Comparison of ENCODE assay signal across 8 cellular contexts in genomic region chr6:30396833-30397479, GRCh38. TPM values are rescaled to one million over a fixed set of nuclear protein-coding genes. Genes with fewer than 3 reads are reported as not detected.
DNase-seq lines count a peak whose midpoint lies in the region; ATAC-seq and TF ChIP-seq lines count a peak whose summit lies in the region.

No MANE protein-coding gene starts in this region.

- H3K36me3 ChIP-seq in DOHH2 (ENCODE audit: control insufficient read depth, low read length): no peaks in the 10 kb centered on the region

- peaks cover 34% of the 10 kb centered on the region for H3K27me3 ChIP-seq in DOHH2 (ENCODE audit: control insufficient read depth, low read length)

- peak overlapping the region; percentile 44 for H3K4me2 ChIP-seq in DOHH2 (ENCODE audit: low read length)

- peaks cover 13% of the 10 kb centered on the region for H3K4me1 ChIP-seq in DOHH2 (ENCODE audit: control insufficient read depth, low read length)

- TF ChIP-seq POLR2A in lower leg skin (IDR thresholded peaks at IDR 0.05): no peak

- no peak overlapping the region for H3K27ac ChIP-seq in DOHH2 (ENCODE audit: low read depth, low read length)

- ATAC-seq in HG02798 (IDR thresholded peaks at IDR 0.05; ENCODE audit: poor library complexity, unreplicated experiment): peak; percentile 75
- no peak for ATAC-seq in HG03280 (IDR thresholded peaks at IDR 0.05; ENCODE audit: unreplicated experiment)

- no peaks in the 10 kb centered on the region for H3F3A ChIP-seq in DOHH2 (ENCODE audit: control insufficient read depth, insufficient read depth)

- no peaks in the 10 kb centered on the region for H4K20me1 ChIP-seq in DOHH2 (ENCODE audit: control insufficient read depth, insufficient read depth, low read depth, low read length)

- no peaks in the 10 kb centered on the region for H3K9me2 ChIP-seq in DOHH2 (replicated peaks; ENCODE audit: control insufficient read depth, low read length)

- 13 to 15% methylated on average over 19 to 20 of the region's 20 CpGs for WGBS in lower leg skin, 2 donors

- no peaks in the 10 kb centered on the region for H3K9me3 ChIP-seq in DOHH2 (ENCODE audit: control insufficient read depth, insufficient read depth, low read length)

- H3K79me2 ChIP-seq in DOHH2 (ENCODE audit: control insufficient read depth, low read length): no peaks in the 10 kb centered on the region

- intact Hi-C loops in lower leg skin (cut with DNase I; ENCODE audit: low total_unique reads): loop anchor here (10.0 kb wide), 1 partner anchor 162 kb away; no protein-coding TSS in a partner anchor

- peak; percentile 83 for DNase-seq in NCI-H69 (lab: John Stamatoyannopoulos, UW)
- peak; percentile 85 to 86 for DNase-seq in activated CD4-positive, alpha-beta T cell treated with anti-CD3 and anti-CD28 coated beads, Interleukin-2, amount 50 U/mL, for 4 hours
- DNase-seq in dermis blood vessel endothelial cell: peak; percentile 81
- DNase-seq in lower leg skin (ENCODE audit: low spot score in 2 of 2): peak; percentile 59 to 95
- peak; percentile 70 to 92 (median 76) for DNase-seq in stimulated activated CD4-positive, alpha-beta T cell treated with anti-CD3 and anti-CD28 coated beads, TNF-alpha, amount 100 ng/mL, for 48 hours (ENCODE audit: low read depth in 3 of 3)

- TF ChIP-seq CTCF in DOHH2 (IDR thresholded peaks at IDR 0.05; ENCODE audit: low read depth, low read length, poor library complexity, severe bottlenecking): peak; percentile 95
- peak in 1 of 3 donors; percentile 29 for TF ChIP-seq CTCF in lower leg skin (IDR thresholded peaks at IDR 0.05)

- H3K4me3 ChIP-seq in DOHH2 (ENCODE audit: low read length) (no peak overlapping the region), lower leg skin (ENCODE audit: low read depth, poor library complexity, severe bottlenecking) (no peak overlapping the region)

RNA-seq across cellular contexts. Expression of gene RPP21, which starts 52.0 kb away (rescaled TPM):
- total RNA-seq in dermis blood vessel endothelial cell (17.5 and 26.9 TPM in 2 replicates), lower leg skin (100 to 1,000 TPM in 2 of 4 donors, 10 to 100 TPM in 2; 73.3 to 177 (median 108) TPM)
